16 cellular contexts compared by ENCODE assay signal in the genomic region with DNA sequence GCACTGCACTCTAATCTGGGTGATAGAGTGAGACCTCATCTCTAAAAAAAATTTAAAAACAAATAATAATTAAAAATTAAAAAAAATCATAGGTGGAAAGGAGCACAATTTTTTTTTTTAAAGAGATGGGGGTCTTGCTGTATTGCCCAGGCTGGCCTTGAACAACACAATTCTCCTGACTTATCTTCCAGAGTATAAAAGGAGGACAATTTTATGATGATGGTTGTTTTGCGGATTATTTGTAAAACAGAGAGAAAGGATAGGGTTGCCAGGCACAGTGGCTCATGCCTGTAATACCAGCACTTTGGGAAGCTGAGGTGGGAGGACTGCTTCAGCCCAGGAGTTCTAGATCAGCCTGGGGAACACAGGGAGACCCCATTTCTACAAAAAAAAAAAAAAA. TPM values are rescaled to one million over a fixed set of nuclear protein-coding genes. Genes with fewer than 3 reads are reported as not detected.
DNase-seq lines count a peak whose midpoint lies in the region; ATAC-seq and TF ChIP-seq lines count a peak whose summit lies in the region.
"Had no signal": no experiment of that assay in that cellular context is flagged by ENCODE, and none has a peak within 500 bp of the region (broad histone marks: within the 10 kb centered on the region; RNA-seq: fewer than 3 reads in every experiment).

No MANE protein-coding gene starts in this region.

- no peak overlapping the region for H2BK15ac ChIP-seq in H9 (ENCODE audit: low read depth, low read length)

- H2BK120ac ChIP-seq in H9 (ENCODE audit: low read depth, low read length, poor library complexity, severe bottlenecking): no peak overlapping the region

- H3K27me3 ChIP-seq in psoas muscle (ENCODE audit: insufficient read depth in 3 of 3, low read length in 2 of 3) (no peaks in the 10 kb centered on the region), H9 (ENCODE audit: insufficient read depth, low read length) (no peaks in the 10 kb centered on the region), H7 (ENCODE audit: control insufficient read depth, insufficient read depth, low read length) (no peaks in the 10 kb centered on the region)

- no peak overlapping the region for H3K18ac ChIP-seq in H9 (ENCODE audit: insufficient read length, low read depth, low read length)

- peak; percentile 30 for DNase-seq in activated effector memory CD4-positive, alpha-beta T cell treated with anti-CD3 and anti-CD28 coated beads, Interleukin-2, amount 50 U/mL, for 16 hours
- DNase-seq in activated effector memory CD4-positive, alpha-beta T cell treated with Interleukin-2 at 50 U/mL for 16 hours: no peak
- DNase-seq in endothelial cell (ENCODE audit: low spot score) (no peak), psoas muscle (no peak), H9 (no peak), SW 1271 (lab: John Stamatoyannopoulos, UW) (no peak), H7 (no peak)
- DNase-seq: AML-193; Caco-2; CD4-positive, alpha-beta T cell; HCEC 1CT; HFFc6 had no signal

- H3K27ac Mint-ChIP-seq in endothelial cell (ENCODE audit: unreplicated experiment): peak overlapping the region; percentile 52
- H3K27ac Mint-ChIP-seq in H9: no peak overlapping the region
- H3K27ac Mint-ChIP-seq: CD4-positive, alpha-beta T cell; HFFc6 had no signal

- H3K79me2 ChIP-seq in H9 (ENCODE audit: insufficient read depth, low read length): peaks cover 3% of the 10 kb centered on the region; the same call in 1 of the 2 replicates

- H3K23ac ChIP-seq in H9 (ENCODE audit: insufficient read length, low read depth, low read length): no peak overlapping the region

- no peak overlapping the region for H3K4ac ChIP-seq in H9 (ENCODE audit: low read depth, low read length)

- no peak overlapping the region for H2BK12ac ChIP-seq in H9 (ENCODE audit: insufficient read length, low read depth, low read length)

- H3K9ac ChIP-seq in H9 (ENCODE audit: extremely low read depth, insufficient read length, low read length): no peak overlapping the region

- H2AK5ac ChIP-seq in H9 (ENCODE audit: insufficient read length, low read length): no peak overlapping the region

- no peak overlapping the region for H3K4me2 ChIP-seq in H9 (ENCODE audit: insufficient read depth, insufficient read length, low read length)
- H3K4me2 ChIP-seq: A549 had no signal

- H3K27ac ChIP-seq in psoas muscle: peak overlapping the region; percentile 6
- no peak overlapping the region for H3K27ac ChIP-seq in H9 (ENCODE audit: insufficient read length, low read depth, low read length)
- H3K27ac ChIP-seq: 22Rv1, A549, C4-2B had no signal

- H2BK20ac ChIP-seq in H9 (ENCODE audit: low read depth, low read length, poor library complexity, severe bottlenecking): no peak overlapping the region

- no peaks in the 10 kb centered on the region for H3K9me3 Mint-ChIP-seq in endothelial cell (ENCODE audit: unreplicated experiment)
- no peaks in the 10 kb centered on the region for H3K9me3 Mint-ChIP-seq in H9
- H3K9me3 Mint-ChIP-seq: CD4-positive, alpha-beta T cell; HFFc6 had no signal

- peaks cover 11% of the 10 kb centered on the region for H3K79me1 ChIP-seq in H9 (ENCODE audit: insufficient read depth, low read depth, low read length, poor library complexity, severe bottlenecking)

- intact Hi-C loops in psoas muscle (cut with DNase I): no loop called here

- H3K4me1 Mint-ChIP-seq in endothelial cell (ENCODE audit: unreplicated experiment) (peaks cover 5% of the 10 kb centered on the region), H9 (no peaks in the 10 kb centered on the region; a peak in 1 of 4 replicates)

- no peak overlapping the region for H3T11ph ChIP-seq in H9 (ENCODE audit: low read length)

- H4K8ac ChIP-seq in H9 (replicated peaks; ENCODE audit: insufficient read length, low read depth, low read length): no peak overlapping the region

- TF ChIP-seq CTCF in endothelial cell (IDR thresholded peaks at IDR 0.05; ENCODE audit: unreplicated experiment) (no peak), psoas muscle (IDR thresholded peaks at IDR 0.05) (no peak), H9 (conservative IDR thresholded peaks at IDR 0.05) (no peak)

- H4K5ac ChIP-seq in H9 (ENCODE audit: insufficient read length, low read depth, low read length): no peak overlapping the region

- H3K36me3 Mint-ChIP-seq in endothelial cell (ENCODE audit: low read depth, unreplicated experiment): no peaks in the 10 kb centered on the region
- peaks cover 0 to 7% (median 0%) of the 10 kb centered on the region in 3 experiments; a peak in 2 of 7 replicates for H3K36me3 Mint-ChIP-seq in H9 (ENCODE audit: insufficient read depth in 1 of 3, low read depth in 3 of 3)

- H3K4me3 Mint-ChIP-seq in endothelial cell (ENCODE audit: unreplicated experiment) (no peak overlapping the region), H9 (no peak overlapping the region; a peak in 1 of 5 replicates)
- H3K4me3 Mint-ChIP-seq: CD4-positive, alpha-beta T cell; HFFc6 had no signal

- no peak overlapping the region for H2BK5ac ChIP-seq in H9 (ENCODE audit: insufficient read length, low read length)

- H3K56ac ChIP-seq in H9 (ENCODE audit: insufficient read length, low read depth, low read length): no peak overlapping the region

- H3K4me3 ChIP-seq in psoas muscle: no peak overlapping the region
- H3K4me3 ChIP-seq in H7 (ENCODE audit: insufficient read depth, low read depth, low read length): no peak overlapping the region
- H3K4me3 ChIP-seq: A549 had no signal

- H2AFZ ChIP-seq in H9 (ENCODE audit: low read length): no peak overlapping the region

- H3K27me3 Mint-ChIP-seq in endothelial cell (ENCODE audit: unreplicated experiment) (peaks cover 2% of the 10 kb centered on the region), H9 (ENCODE audit: low read depth) (no peaks in the 10 kb centered on the region)
- H3K27me3 Mint-ChIP-seq: CD4-positive, alpha-beta T cell had no signal

- no peak for ATAC-seq in psoas muscle
- ATAC-seq: A549 had no signal

- no peaks in the 10 kb centered on the region for H3K9me3 ChIP-seq in psoas muscle
- no peaks in the 10 kb centered on the region for H3K9me3 ChIP-seq in H9 (ENCODE audit: control insufficient read depth, low read depth, low read length)
- H3K9me3 ChIP-seq: A549, Caco-2 had no signal

- H4K20me1 ChIP-seq in H9 (ENCODE audit: control insufficient read depth, insufficient read depth, insufficient read length): no peaks in the 10 kb centered on the region

- H3K23me2 ChIP-seq in H9 (ENCODE audit: insufficient read length, low read depth, low read length, poor library complexity, severe bottlenecking): peaks cover 3% of the 10 kb centered on the region

- 88 to 96% (median 93%) methylated on average over 1 of the region's 1 CpG for WGBS in psoas muscle, 3 donors
- no CpG with 5 or more reads among the region's 1 CpG for WGBS in H9 (ENCODE audit: extremely low coverage, insufficient read length, low lambda C conversion rate)

- peaks cover 0 to 7% of the 10 kb centered on the region in 2 donors for H3K36me3 ChIP-seq in psoas muscle (ENCODE audit: insufficient read depth in 1 of 2, low read depth in 1 of 2)
- no peaks in the 10 kb centered on the region; the same call in 1 of the 2 replicates for H3K36me3 ChIP-seq in H7 (replicated peaks; ENCODE audit: control insufficient read depth, insufficient read depth, low read length)

- H3K4me1 ChIP-seq in psoas muscle (peaks cover 66% of the 10 kb centered on the region), H9 (ENCODE audit: insufficient read depth, low read length) (no peaks in the 10 kb centered on the region)
- H3K4me1 ChIP-seq: Caco-2 had no signal

- H4K91ac ChIP-seq in H9 (ENCODE audit: insufficient read length, low read depth, low read length): no peak overlapping the region

- no peak overlapping the region for H3K14ac ChIP-seq in H9 (ENCODE audit: insufficient read depth, low read length)

RNA-seq across cellular contexts. Expression of a gene that starts 5.0 kb away (rescaled TPM):
- total RNA-seq in endothelial cell (ENCODE audit: unreplicated experiment): 147 TPM
- 100 to 1,000 TPM; 119 to 188 (median 148) TPM for total RNA-seq in psoas muscle
- 100 to 1,000 TPM in 2 of 3 donors, 10 to 100 TPM in 1; 76.2 to 181 (median 101) TPM for polyA plus RNA-seq in psoas muscle
- total RNA-seq in H9 (2021): 82.1 and 84.2 TPM in 2 replicates
- total RNA-seq in H7 (2014; rRNA removed; shearing (Covaris generic)): 144 and 180 TPM in 2 replicates

RNA-seq across cellular contexts. Expression of a gene that starts 6.2 kb away (rescaled TPM):
- total RNA-seq in endothelial cell (ENCODE audit: unreplicated experiment) (44.4 TPM), psoas muscle (1 to 10 TPM; 4.8 to 6.8 (median 5.5) TPM), H9 (2021) (9.4 and 9.5 TPM in 2 replicates)
- polyA plus RNA-seq in psoas muscle: 1 to 10 TPM; 2.1 to 6.3 (median 2.2) TPM
- 3.5 and 4.2 TPM in 2 replicates for total RNA-seq in H7 (2014; rRNA removed; shearing (Covaris generic))

RNA-seq across cellular contexts. Expression of a gene that starts 46.2 kb away (rescaled TPM):
- total RNA-seq in endothelial cell (ENCODE audit: unreplicated experiment): 0.18 TPM
- total RNA-seq in psoas muscle: not detected
- under 1 TPM in 1 of 3 donors, not detected in 2; 0.01 TPM for polyA plus RNA-seq in psoas muscle
- total RNA-seq in H9 (2021): not detected in 2 replicates
- 0.30 and 0.45 TPM in 2 replicates for total RNA-seq in H7 (2014; rRNA removed; shearing (Covaris generic))
- polyA plus RNA-seq: BJ had no signal
